ENCODE assay signal across 19 cellular contexts in genomic region chr10:50619882-50620281, GRCh38. TPM values are rescaled to one million over a fixed set of nuclear protein-coding genes. Genes with fewer than 3 reads are reported as not detected.
DNase-seq lines count a peak whose midpoint lies in the region; ATAC-seq lines count a peak whose summit lies in the region.
"Had no signal": no experiment of that assay in that cellular context is flagged by ENCODE, and none has a peak within 500 bp of the region (broad histone marks: within the 10 kb centered on the region; RNA-seq: fewer than 3 reads in every experiment).

No MANE protein-coding gene starts in this region.

- H3K4me2 ChIP-seq in trophoblast cell (ENCODE audit: low read length) = no peak overlapping the region

- no peaks in the 10 kb centered on the region for H3K36me3 ChIP-seq in trophoblast cell (ENCODE audit: control insufficient read depth in 1 of 2, insufficient read depth in 2 of 2, low read length in 2 of 2)
- H3K36me3 ChIP-seq: brain microvascular endothelial cell, upper lobe of left lung had no signal

- peak overlapping the region; percentile 3 for H3K27ac Mint-ChIP-seq in activated naive CD8-positive, alpha-beta T cell
- H3K27ac Mint-ChIP-seq in activated naive CD8-positive, alpha-beta T cell treated with anti-CD3 and anti-CD28 coated beads for 36 hours = no peak overlapping the region
- no peak overlapping the region for H3K27ac Mint-ChIP-seq in activated T-cell treated with anti-CD3 and anti-CD28 coated beads, Interleukin-2, amount 50 U/mL, for 72 hours

- no peak overlapping the region for H2BK12ac ChIP-seq in trophoblast cell (ENCODE audit: low read length)

- no CpG with 5 or more reads among the region's 2 CpGs for WGBS in trophoblast cell (ENCODE audit: extremely low coverage, insufficient coverage, insufficient read length)

- H3K27me3 Mint-ChIP-seq in activated naive CD8-positive, alpha-beta T cell = no peaks in the 10 kb centered on the region
- H3K27me3 Mint-ChIP-seq in activated naive CD8-positive, alpha-beta T cell treated with anti-CD3 and anti-CD28 coated beads for 36 hours = no peaks in the 10 kb centered on the region
- no peaks in the 10 kb centered on the region for H3K27me3 Mint-ChIP-seq in activated T-cell treated with anti-CD3 and anti-CD28 coated beads, Interleukin-2, amount 50 U/mL, for 72 hours (ENCODE audit: low read depth)

- no peak overlapping the region for H3K4me3 Mint-ChIP-seq in activated naive CD8-positive, alpha-beta T cell
- H3K4me3 Mint-ChIP-seq in activated naive CD8-positive, alpha-beta T cell treated with anti-CD3 and anti-CD28 coated beads for 36 hours = no peak overlapping the region
- H3K4me3 Mint-ChIP-seq in activated T-cell treated with anti-CD3 and anti-CD28 coated beads, Interleukin-2, amount 50 U/mL, for 72 hours = no peak overlapping the region

- H2BK5ac ChIP-seq in trophoblast cell (ENCODE audit: low read depth, low read length, poor library complexity) = no peak overlapping the region

- no peak overlapping the region for H3K23ac ChIP-seq in trophoblast cell (ENCODE audit: low read length)

- H2BK120ac ChIP-seq in trophoblast cell (ENCODE audit: insufficient read depth, low read length, poor library complexity) = no peak overlapping the region

- no peak overlapping the region for H4K12ac ChIP-seq in trophoblast cell (ENCODE audit: low read depth, low read length)

- H3K14ac ChIP-seq in trophoblast cell (ENCODE audit: low read length) = no peak overlapping the region

- H3K4me3 ChIP-seq in trophoblast cell (ENCODE audit: low read depth, low read length) = no peak overlapping the region
- H3K4me3 ChIP-seq: upper lobe of left lung had no signal

- no peak overlapping the region for H4K8ac ChIP-seq in trophoblast cell (ENCODE audit: low read depth, low read length)

- H3K9ac ChIP-seq in trophoblast cell (ENCODE audit: low read length) = no peak overlapping the region

- peak overlapping the region; percentile 64 for H3K27ac ChIP-seq in caudate nucleus (ENCODE audit: low read depth, low read length)
- H3K27ac ChIP-seq in temporal lobe (ENCODE audit: low read depth, low read length) = peak overlapping the region; percentile 19
- H3K27ac ChIP-seq in trophoblast cell (ENCODE audit: low read depth, low read length) = no peak overlapping the region
- H3K27ac ChIP-seq: brain microvascular endothelial cell, upper lobe of left lung had no signal

- H3K9me3 Mint-ChIP-seq in activated naive CD8-positive, alpha-beta T cell (ENCODE audit: low read depth) = no peaks in the 10 kb centered on the region
- no peaks in the 10 kb centered on the region for H3K9me3 Mint-ChIP-seq in activated naive CD8-positive, alpha-beta T cell treated with anti-CD3 and anti-CD28 coated beads for 36 hours
- H3K9me3 Mint-ChIP-seq in activated T-cell treated with anti-CD3 and anti-CD28 coated beads, Interleukin-2, amount 50 U/mL, for 72 hours = no peaks in the 10 kb centered on the region
- H3K9me3 Mint-ChIP-seq: immature natural killer cell had no signal

- H3K79me1 ChIP-seq in trophoblast cell (ENCODE audit: low read length) = peaks cover 11% of the 10 kb centered on the region

- H3K36me3 Mint-ChIP-seq in activated naive CD8-positive, alpha-beta T cell = no peaks in the 10 kb centered on the region
- no peaks in the 10 kb centered on the region for H3K36me3 Mint-ChIP-seq in activated naive CD8-positive, alpha-beta T cell treated with anti-CD3 and anti-CD28 coated beads for 36 hours
- H3K36me3 Mint-ChIP-seq in activated T-cell treated with anti-CD3 and anti-CD28 coated beads, Interleukin-2, amount 50 U/mL, for 72 hours (ENCODE audit: insufficient read depth in 2 of 2) = no peaks in the 10 kb centered on the region
- H3K36me3 Mint-ChIP-seq: immature natural killer cell had no signal

- no peaks in the 10 kb centered on the region for H3K27me3 ChIP-seq in trophoblast cell (ENCODE audit: insufficient read depth, low read length)
- H3K27me3 ChIP-seq: brain microvascular endothelial cell, upper lobe of left lung had no signal

- H3K4ac ChIP-seq in trophoblast cell (ENCODE audit: low read depth, low read length) = no peak overlapping the region

- peaks cover 61% of the 10 kb centered on the region for H3K4me1 Mint-ChIP-seq in activated naive CD8-positive, alpha-beta T cell (ENCODE audit: low read depth)
- peaks cover 49% of the 10 kb centered on the region for H3K4me1 Mint-ChIP-seq in activated naive CD8-positive, alpha-beta T cell treated with anti-CD3 and anti-CD28 coated beads for 36 hours
- H3K4me1 Mint-ChIP-seq in activated T-cell treated with anti-CD3 and anti-CD28 coated beads, Interleukin-2, amount 50 U/mL, for 72 hours (ENCODE audit: low read depth) = peaks cover 47% of the 10 kb centered on the region

- H3K18ac ChIP-seq in trophoblast cell (ENCODE audit: low read length) = no peak overlapping the region

- no peak overlapping the region for H2AK5ac ChIP-seq in trophoblast cell (ENCODE audit: low read length)

- H3K79me2 ChIP-seq in trophoblast cell (ENCODE audit: control insufficient read depth, insufficient read depth, low read length, poor library complexity) = peaks cover 7% of the 10 kb centered on the region

- ATAC-seq in HG03442 (IDR thresholded peaks at IDR 0.05; ENCODE audit: unreplicated experiment) = no peak
- ATAC-seq in activated T-cell treated with anti-CD3 and anti-CD28 coated beads, Interleukin-2, amount 50 U/mL, for 72 hours (replicated peaks in 1 of 2) = no peak

- H2AFZ ChIP-seq in trophoblast cell (ENCODE audit: insufficient read depth, low read length, poor library complexity) = no peak overlapping the region

- no peaks in the 10 kb centered on the region for H3K9me3 ChIP-seq in trophoblast cell (ENCODE audit: insufficient read depth, low read depth, low read length)
- H3K9me3 ChIP-seq: upper lobe of left lung had no signal

- H4K91ac ChIP-seq in trophoblast cell (ENCODE audit: low read depth, low read length) = no peak overlapping the region

- no peak for DNase-seq in activated naive CD8-positive, alpha-beta T cell treated with anti-CD3 and anti-CD28 coated beads for 36 hours
- peak in 29 of 61 donors; percentile 9 to 74 (median 36) for DNase-seq in caudate nucleus (lab: John Stamatoyannopoulos, UW)
- peak; percentile 17 for DNase-seq in left kidney (ENCODE audit: low read depth, low spot score)
- DNase-seq in trophoblast cell = no peak
- DNase-seq in activated T-cell treated with anti-CD3 and anti-CD28 coated beads, Interleukin-2, amount 50 U/mL, for 72 hours = no peak
- DNase-seq: 8988T; activated naive CD4-positive, alpha-beta T cell treated with Interleukin-2 at 50 U/mL for 16 hours; brain microvascular endothelial cell; effector memory CD4-positive, alpha-beta T cell; foreskin fibroblast; immature natural killer cell; NCI-H1048; NCI-H2107; NCI-H774; RPMI8226; upper lobe of left lung had no signal

- peaks cover 11 to 16% of the 10 kb centered on the region in 2 experiments for H3K4me1 ChIP-seq in trophoblast cell (ENCODE audit: control insufficient read depth in 1 of 2, insufficient read depth in 2 of 2, low read length in 2 of 2)

RNA-seq across cellular contexts. Expression of gene SGMS1, which starts 3.9 kb away (rescaled TPM):
- total RNA-seq in activated naive CD8-positive, alpha-beta T cell treated with anti-CD3 and anti-CD28 coated beads for 36 hours = 10 to 100 TPM in 1 of 2 experiments, 1 to 10 TPM in 1; 9.8 to 11.3 TPM
- 26.6 TPM for total RNA-seq in temporal lobe
- 12.3 and 14.2 TPM in 2 replicates for polyA plus RNA-seq in trophoblast cell (2013)
- total RNA-seq in activated T-cell treated with anti-CD3 and anti-CD28 coated beads, Interleukin-2, amount 50 U/mL, for 72 hours = 1 to 10 TPM; 8.9 to 9.7 TPM
